Comparison of ENCODE assay signal across 13 cellular contexts in genomic region chr9:73011346-73011745, GRCh38. TPM values are rescaled to one million over a fixed set of nuclear protein-coding genes. Genes with fewer than 3 reads are reported as not detected.
DNase-seq lines count a peak whose midpoint lies in the region; ATAC-seq and TF ChIP-seq lines count a peak whose summit lies in the region.
"Had no signal": no experiment of that assay in that cellular context is flagged by ENCODE, and none has a peak within 500 bp of the region (broad histone marks: within the 10 kb centered on the region; RNA-seq: fewer than 3 reads in every experiment).

No MANE protein-coding gene starts in this region.

- no peaks in the 10 kb centered on the region for H3K79me2 ChIP-seq in Karpas-422 (ENCODE audit: low read length)

- H3K27ac ChIP-seq in left ventricle myocardium inferior (replicated peaks): peak overlapping the region; percentile 52
- H3K27ac ChIP-seq in cingulate gyrus (ENCODE audit: low read depth, low read length): peak overlapping the region; percentile 20
- H3K27ac ChIP-seq in aorta (ENCODE audit: low read depth in 1 of 2, low read length in 2 of 2): peak overlapping the region; percentile 82 to 90
- no peak overlapping the region for H3K27ac ChIP-seq in Karpas-422 (ENCODE audit: low read length)
- H3K27ac ChIP-seq: lower lobe of right lung had no signal

- H3K36me3 ChIP-seq in left ventricle myocardium inferior (no peaks in the 10 kb centered on the region), aorta (ENCODE audit: control insufficient read depth in 1 of 2, insufficient read depth in 2 of 2, low read length in 1 of 2) (no peaks in the 10 kb centered on the region), Karpas-422 (ENCODE audit: insufficient read depth, low read length) (no peaks in the 10 kb centered on the region), BE2C (no peaks in the 10 kb centered on the region)
- H3K36me3 ChIP-seq: lower lobe of right lung had no signal

- no peak overlapping the region for H3K4me2 ChIP-seq in Karpas-422 (ENCODE audit: low read depth, low read length, poor library complexity, severe bottlenecking)

- H2AFZ ChIP-seq in Karpas-422 (ENCODE audit: low read length): no peak overlapping the region

- H3K9me2 ChIP-seq in Karpas-422 (replicated peaks; ENCODE audit: insufficient read depth, low read length): no peaks in the 10 kb centered on the region

- no peaks in the 10 kb centered on the region for H3K4me1 ChIP-seq in left ventricle myocardium inferior
- no peaks in the 10 kb centered on the region for H3K4me1 ChIP-seq in aorta (ENCODE audit: control insufficient read depth in 1 of 2, insufficient read depth in 2 of 2, low read length in 2 of 2)
- no peaks in the 10 kb centered on the region for H3K4me1 ChIP-seq in Karpas-422 (ENCODE audit: low read length)
- no peaks in the 10 kb centered on the region for H3K4me1 ChIP-seq in BE2C
- H3K4me1 ChIP-seq: lower lobe of right lung had no signal

- TF ChIP-seq CTCF in left ventricle myocardium inferior (IDR thresholded peaks at IDR 0.05; ENCODE audit: borderline replicate concordance) (no peak), BE2C (IDR thresholded peaks at IDR 0.05; ENCODE audit: low read depth, low read length) (no peak)

- intact Hi-C loops in left ventricle myocardium inferior (cut with micrococcal nuclease) (no loop called here), cardiac septum (cut with DNase I) (loop anchor here (10.0 kb wide), 1 partner anchor 57 kb away; the partner anchor contains the start of gene ALDH1A1), aorta (cut with DNase I) (loop anchor here (5.0 kb wide), 1 partner anchor 59 kb away; the partner anchor contains the start of gene ALDH1A1 (in 2 of the 2))

- WGBS in aorta, 2 donors: 3 to 5% methylated on average over 2 of the region's 2 CpGs

- no peaks in the 10 kb centered on the region for H3K9me3 ChIP-seq in left ventricle myocardium inferior (replicated peaks)
- H3K9me3 ChIP-seq in aorta (ENCODE audit: control insufficient read depth, low read length): no peaks in the 10 kb centered on the region
- no peaks in the 10 kb centered on the region for H3K9me3 ChIP-seq in Karpas-422 (ENCODE audit: low read length)
- no peaks in the 10 kb centered on the region for H3K9me3 ChIP-seq in BE2C
- H3K9me3 ChIP-seq: lower lobe of right lung had no signal

- no peak overlapping the region for H3K9ac ChIP-seq in Karpas-422 (ENCODE audit: low read length)

- H3K4me3 ChIP-seq in left ventricle myocardium inferior (no peak overlapping the region), aorta (ENCODE audit: low read length in 2 of 2) (no peak overlapping the region), Karpas-422 (ENCODE audit: low read length) (no peak overlapping the region), BE2C (ENCODE audit: low read depth, low read length) (no peak overlapping the region)
- H3K4me3 ChIP-seq: lower lobe of right lung had no signal

- DNase-seq in left ventricle myocardium inferior (no peak), cardiac septum (ENCODE audit: low spot score) (no peak), iris pigment epithelial cell (ENCODE audit: low read depth) (peak; percentile 7), aorta (no peak), Karpas-422 (no peak), cerebellar cortex (ENCODE audit: low spot score) (no peak), BE2C (no peak)
- DNase-seq: ACHN; activated CD8-positive, alpha-beta T cell treated with anti-CD3 and anti-CD28 coated beads for 36 hours; lower lobe of right lung; small intestine had no signal

- ATAC-seq in aorta (ENCODE audit: low FRiP score): peak; percentile 90
- ATAC-seq: activated CD8-positive, alpha-beta T cell treated with anti-CD3 and anti-CD28 coated beads for 36 hours; lower lobe of right lung had no signal

- H3K27me3 ChIP-seq in left ventricle myocardium inferior (ENCODE audit: low read depth): peaks cover 3% of the 10 kb centered on the region
- H3K27me3 ChIP-seq in aorta (ENCODE audit: control insufficient read depth in 1 of 2, insufficient read depth in 2 of 2, low read length in 1 of 2): no peaks in the 10 kb centered on the region
- H3K27me3 ChIP-seq in Karpas-422 (ENCODE audit: low read length): no peaks in the 10 kb centered on the region
- no peaks in the 10 kb centered on the region for H3K27me3 ChIP-seq in BE2C

- no peaks in the 10 kb centered on the region for H4K20me1 ChIP-seq in Karpas-422 (ENCODE audit: insufficient read depth, low read depth, low read length)

RNA-seq across cellular contexts. Expression of gene ALDH1A1, which starts 58.5 kb away (rescaled TPM):
- total RNA-seq in left ventricle myocardium inferior (20.7 TPM), cardiac septum (6.2 TPM), aorta (100 to 1,000 TPM; 107 to 118 TPM)
- polyA plus RNA-seq in aorta: 100 to 1,000 TPM; 236 to 243 TPM
- total RNA-seq in Karpas-422 (2014; rRNA removed; shearing (Covaris generic); ENCODE audit: low replicate concordance): not detected in 2 replicates
- not detected for polyA plus RNA-seq in BE2C (2012; ENCODE audit: insufficient read depth, insufficient read length, low read depth)
- total RNA-seq: activated CD8-positive, alpha-beta T cell treated with anti-CD3 and anti-CD28 coated beads for 36 hours; activated T-helper 2 cell treated with anti-CD3 and anti-CD28 coated beads, Interferon-gamma antibody, Interleukin-2, Interleukin-4, amounts not matched to agents 10 μg/mL and 5 μg/mL and 100 μg/mL, durations not matched to agents 14 hours and 24 hours and 36 hours had no signal
